10 cellular contexts compared by ENCODE assay signal in the genomic region with DNA sequence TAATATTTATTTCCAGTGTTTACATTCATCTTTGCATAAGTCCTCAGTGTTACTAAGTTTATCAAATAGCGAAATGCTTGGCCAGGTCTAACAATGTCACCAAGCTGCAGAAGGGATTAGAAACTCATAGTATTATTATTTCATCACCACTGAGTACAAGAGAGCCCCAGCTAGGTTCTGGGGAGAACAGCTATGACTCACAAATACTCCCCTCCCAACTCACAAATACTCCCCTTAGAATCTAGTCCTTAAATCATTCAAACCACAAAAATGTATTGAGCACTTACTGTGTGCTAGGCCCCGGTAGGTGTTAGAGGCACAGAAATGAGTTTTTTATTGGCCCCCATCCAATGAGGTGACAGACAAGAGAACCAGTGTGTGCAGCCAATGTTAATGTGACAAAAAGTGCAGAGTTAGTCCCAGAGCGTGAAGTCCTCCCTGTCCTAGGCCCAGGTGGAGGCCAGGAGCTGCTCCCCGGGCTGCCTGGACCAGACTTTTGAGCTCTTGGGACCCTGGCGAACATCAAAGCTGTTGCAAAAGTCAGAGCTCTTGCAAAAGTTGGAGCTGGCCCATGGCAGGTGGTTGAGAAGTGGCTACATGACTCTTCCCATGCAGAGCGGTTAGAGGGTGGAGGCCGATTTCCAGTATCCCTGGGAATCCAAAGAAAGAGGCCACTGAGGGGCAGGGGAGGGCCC. TPM values are rescaled to one million over a fixed set of nuclear protein-coding genes. Genes with fewer than 3 reads are reported as not detected.
DNase-seq lines count a peak whose midpoint lies in the region; ATAC-seq, FAIRE-seq and TF ChIP-seq lines count a peak whose summit lies in the region.
"Had no signal": no experiment of that assay in that cellular context is flagged by ENCODE, and none has a peak within 500 bp of the region (broad histone marks: within the 10 kb centered on the region; RNA-seq: fewer than 3 reads in every experiment).

No MANE protein-coding gene starts in this region.

- peak overlapping the region; percentile 22; the same call in 1 of the 2 replicates for H3K14ac ChIP-seq in IMR-90 (replicated peaks; ENCODE audit: low read depth, low read length)

- H3K4me2 ChIP-seq in IMR-90 (ENCODE audit: low read depth, low read length) (no peak overlapping the region), HepG2 (ENCODE audit: low read depth, low read length) (no peak overlapping the region)

- POLR2A ChIA-PET in HEK293 (lab: Yijun Ruan, JAX) (no interaction called here), IMR-90 (lab: Charles Lee; ENCODE audit: unreplicated experiment) (no interaction called here), HepG2 (lab: Yijun Ruan, JAX) (interaction anchor here (0.8 to 1.1 kb wide), 2 partner anchors 9 to 11 kb away, joined by 3 read pairs; no protein-coding TSS in a partner anchor)

- H3K36me3 ChIP-seq in HEK293 (ENCODE audit: control insufficient read depth in 2 of 2, insufficient read depth in 1 of 2, low read length in 2 of 2) (no peaks in the 10 kb centered on the region), IMR-90 (ENCODE audit: control insufficient read depth, insufficient read depth, low read length) (no peaks in the 10 kb centered on the region), HepG2 (replicated peaks in 1 of 2; ENCODE audit: control insufficient read depth in 1 of 2, insufficient read depth in 2 of 2, low read length in 2 of 2) (no peaks in the 10 kb centered on the region)

- H3K36me3 Mint-ChIP-seq in glutamatergic neuron (ENCODE audit: unreplicated experiment), result no peaks in the 10 kb centered on the region
- H3K36me3 Mint-ChIP-seq: mesothelial cell of epicardium had no signal

- peak overlapping the region; percentile 23; the same call in 1 of the 2 replicates for H2BK120ac ChIP-seq in IMR-90 (ENCODE audit: low read depth, low read length)

- no peak overlapping the region for H3K27ac Mint-ChIP-seq in glutamatergic neuron (ENCODE audit: unreplicated experiment)
- H3K27ac Mint-ChIP-seq: mesothelial cell of epicardium had no signal

- no peak overlapping the region for H2AK9ac ChIP-seq in IMR-90 (replicated peaks; ENCODE audit: low read depth, low read length, poor library complexity)

- no peak overlapping the region for H3K18ac ChIP-seq in IMR-90 (ENCODE audit: low read depth, low read length)

- no peak overlapping the region for H3K9ac ChIP-seq in IMR-90 (ENCODE audit: low read depth, low read length)
- H3K9ac ChIP-seq in HepG2 (ENCODE audit: insufficient read depth, low read depth, low read length), result no peak overlapping the region

- H3K4me1 ChIP-seq in HEK293 (ENCODE audit: control insufficient read depth, insufficient read depth, low read length) (no peaks in the 10 kb centered on the region), IMR-90 (ENCODE audit: control insufficient read depth, insufficient read depth, low read length) (peaks cover 29% of the 10 kb centered on the region), HepG2 (ENCODE audit: insufficient read depth, low read length) (peaks cover 27% of the 10 kb centered on the region)

- H3K79me2 ChIP-seq in HepG2 (ENCODE audit: insufficient read depth, low read length), result no peaks in the 10 kb centered on the region

- intact Hi-C loops in IMR-90 (cut with micrococcal nuclease), result no loop called here
- intact Hi-C loops in HepG2 (cut with micrococcal nuclease; ENCODE audit: unreplicated experiment), result no loop called here

- TF ChIP-seq RAD21 in IMR-90 (IDR thresholded peaks at IDR 0.05; ENCODE audit: low read length), result no peak
- no peak for TF ChIP-seq RAD21 in HepG2 (CRISPR knock-in tag; IDR thresholded peaks at IDR 0.05)

- in situ Hi-C loops in IMR-90 (cut with MboI; ENCODE audit: low sequenced_read_pairs), result loop anchor here (25.0 kb wide), 1 partner anchor 1004 kb away; no protein-coding TSS in a partner anchor
- in situ Hi-C loops in HepG2 (cut with HindIII; ENCODE audit: extremely low pct_ligation_motif_present, low pct_unique_long_range_greater_than_20kb), result no loop called here

- H3K27ac ChIP-seq in HEK293 (ENCODE audit: extremely low read depth, low read depth, low read length) (no peak overlapping the region), IMR-90 (ENCODE audit: insufficient read depth, low read length) (no peak overlapping the region), HepG2 (ENCODE audit: extremely low read length, insufficient read depth, low read length) (no peak overlapping the region)

- WGBS in IMR-90 (ENCODE audit: extremely low coverage in 2 of 2, insufficient read length in 1 of 2), 2 experiments, result 94% methylated on average over 3 of the region's 7 CpGs; no CpG with 5 or more reads in 1 of the 2 experiments
- 72% methylated on average over 7 of the region's 7 CpGs for WGBS in HepG2 (ENCODE audit: low lambda C conversion rate)

- no peak overlapping the region for H2BK5ac ChIP-seq in IMR-90 (ENCODE audit: low read depth, low read length, poor library complexity, severe bottlenecking)

- BruUV-seq in IMR-90 (replicated peaks; lab: Mats Ljungman, UMichigan) (no TSS peak), HepG2 (replicated peaks; lab: Mats Ljungman, UMichigan) (no TSS peak)

- H3K56ac ChIP-seq in IMR-90 (ENCODE audit: extremely low read depth, insufficient read depth, low read length), result no peak overlapping the region

- peaks cover 6% of the 10 kb centered on the region for H3K27me3 Mint-ChIP-seq in glutamatergic neuron (ENCODE audit: unreplicated experiment)

- no peak overlapping the region for H3K23ac ChIP-seq in IMR-90 (ENCODE audit: low read depth, low read length)

- H2BK15ac ChIP-seq in IMR-90 (ENCODE audit: low read depth, low read length), result no peak overlapping the region

- TF ChIP-seq CTCF in HEK293 (tag by site-specific recombination; IDR thresholded peaks at IDR 0.05), result no peak
- TF ChIP-seq CTCF in IMR-90 (conservative IDR thresholded peaks at IDR 0.05; ENCODE audit: low read depth, low read length), result no peak
- TF ChIP-seq CTCF in HepG2 (CRISPR knock-in tag; IDR thresholded peaks at IDR 0.05), result no peak
- no peak for TF ChIP-seq CTCF in glutamatergic neuron (IDR thresholded peaks at IDR 0.05; ENCODE audit: partially characterized antibody, unreplicated experiment)

- peak overlapping the region; percentile 63; the same call in 1 of the 2 replicates for H2AK5ac ChIP-seq in IMR-90 (ENCODE audit: low read depth, low read length)

- H2AFZ ChIP-seq in IMR-90 (replicated peaks; ENCODE audit: low read length, poor library complexity), result no peak overlapping the region
- H2AFZ ChIP-seq in HepG2 (ENCODE audit: low read length), result no peak overlapping the region

- peak overlapping the region; percentile 94 for H3K4ac ChIP-seq in IMR-90 (ENCODE audit: low read depth, low read length)

- dilution Hi-C loops in IMR-90 (cut with HindIII; ENCODE audit: low sequenced_read_pairs, unreplicated experiment), result no loop called here

- H4K20me1 ChIP-seq in IMR-90 (ENCODE audit: insufficient read depth, low read length) (no peaks in the 10 kb centered on the region), HepG2 (ENCODE audit: insufficient read depth, low read length) (no peaks in the 10 kb centered on the region)

- no peak overlapping the region for H4K5ac ChIP-seq in IMR-90 (ENCODE audit: low read depth, low read length)

- H4K8ac ChIP-seq in IMR-90 (ENCODE audit: low read depth in 2 of 2, low read length in 2 of 2), result no peak overlapping the region

- FAIRE-seq in HepG2 (lab: Jason Lieb, UNC), result no peak

- ATAC-seq in GM18505 (IDR thresholded peaks at IDR 0.05; ENCODE audit: unreplicated experiment), result peak; percentile 57
- ATAC-seq in IMR-90 (ENCODE audit: low read depth), result peak; percentile 52
- no peak for ATAC-seq in HepG2

- H2BK20ac ChIP-seq in IMR-90 (ENCODE audit: low read depth, low read length), result no peak overlapping the region; the same call in 1 of the 2 replicates

- H3K9me1 ChIP-seq in IMR-90 (ENCODE audit: insufficient read depth, low read length), result peaks cover 29% of the 10 kb centered on the region

- no peaks in the 10 kb centered on the region for H3K9me3 ChIP-seq in HEK293 (ENCODE audit: control insufficient read depth, insufficient read depth, low read depth, low read length)
- no peaks in the 10 kb centered on the region for H3K9me3 ChIP-seq in IMR-90 (ENCODE audit: control insufficient read depth, insufficient read depth, low read length)
- no peaks in the 10 kb centered on the region for H3K9me3 ChIP-seq in HepG2 (ENCODE audit: low read length)

- H3K4me3 Mint-ChIP-seq in glutamatergic neuron (ENCODE audit: unreplicated experiment), result no peak overlapping the region
- H3K4me3 Mint-ChIP-seq: mesothelial cell of epicardium had no signal

- peaks cover 0 to 49% of the 10 kb centered on the region in 2 experiments; a peak in 2 of 4 replicates for H3K79me1 ChIP-seq in IMR-90 (ENCODE audit: low read depth in 1 of 2, low read length in 2 of 2)

- CTCF ChIA-PET in HEK293 (lab: Yijun Ruan, JAX), result interaction anchor here (0.5 to 2.2 kb wide), 12 partner anchors 8 to 264 kb away, joined by 3 to 15 read pairs (median 4); no protein-coding TSS in a partner anchor
- CTCF ChIA-PET in IMR-90 (lab: Yijun Ruan, JAX), result interaction anchor here (0.9 to 1.5 kb wide), 3 partner anchors 8 to 19 kb away, joined by 3 to 6 read pairs (median 3); no protein-coding TSS in a partner anchor
- CTCF ChIA-PET in HepG2 (lab: Yijun Ruan, JAX; ENCODE audit: low intra/inter-chr PET ratio, low total read pairs), result no interaction called here

- H3K4me3 ChIP-seq in HEK293 (ENCODE audit: low read depth, low read length), result no peak overlapping the region
- H3K4me3 ChIP-seq in IMR-90 (ENCODE audit: insufficient read depth, low read depth, low read length), result no peak overlapping the region
- H3K4me3 ChIP-seq in HepG2 (replicated peaks in 1 of 3; ENCODE audit: insufficient read depth in 1 of 3, low read depth in 2 of 3, low read length in 3 of 3), result no peak overlapping the region

- H3K9me3 Mint-ChIP-seq in glutamatergic neuron (ENCODE audit: unreplicated experiment), result peaks cover 3% of the 10 kb centered on the region
- H3K9me3 Mint-ChIP-seq: mesothelial cell of epicardium had no signal

- H3K27me3 ChIP-seq in IMR-90 (ENCODE audit: control insufficient read depth, insufficient read depth, low read length) (no peaks in the 10 kb centered on the region), HepG2 (ENCODE audit: control insufficient read depth in 1 of 2, insufficient read depth in 2 of 2, low read length in 2 of 2) (no peaks in the 10 kb centered on the region)

- H3K4me1 Mint-ChIP-seq in glutamatergic neuron (ENCODE audit: low read depth, unreplicated experiment), result peaks cover 26% of the 10 kb centered on the region
- H3K4me1 Mint-ChIP-seq: mesothelial cell of epicardium had no signal

- no peak for TF ChIP-seq POLR2A in GM18505 (IDR thresholded peaks at IDR 0.05; ENCODE audit: borderline replicate concordance, extremely low read depth, insufficient read depth, insufficient read length)
- TF ChIP-seq POLR2A in IMR-90 (IDR thresholded peaks at IDR 0.05; ENCODE audit: low read depth, low read length), result no peak
- no peak for TF ChIP-seq POLR2A in HepG2 (IDR thresholded peaks at IDR 0.05; ENCODE audit: insufficient read depth in 1 of 2, low read depth in 2 of 2, low read length in 2 of 2)

- DNase-seq in IMR-90, result peak; percentile 67
- no peak for DNase-seq in HepG2 (ENCODE audit: low spot score)
- DNase-seq in glutamatergic neuron, result no peak
- no peak for DNase-seq in retina
- DNase-seq in activated gamma-delta T cell treated with Interleukin-2 at 50 U/mL for 16 hours, result no peak
- DNase-seq in T1000 (lab: John Stamatoyannopoulos, UW), result no peak
- DNase-seq: stimulated activated CD4-positive, alpha-beta T cell treated with anti-CD3 and anti-CD28 coated beads, Interleukin-1b, Interleukin-23, amount 100 ng/mL, for 48 hours had no signal

- peak overlapping the region; percentile 7; the same call in 1 of the 2 replicates for H4K91ac ChIP-seq in IMR-90 (ENCODE audit: insufficient read depth, low read depth, low read length)

- TF ChIP-seq EP300 in HepG2 (IDR thresholded peaks at IDR 0.05; ENCODE audit: low read depth in 2 of 2, low read length in 2 of 2) (no peak), HepG2 (CRISPR knock-in tag; IDR thresholded peaks at IDR 0.05; ENCODE audit: borderline replicate concordance) (no peak)

RNA-seq across cellular contexts. Expression of gene STEAP3, which starts 9.8 kb away (rescaled TPM):
- total RNA-seq in IMR-90 (2012; rRNA removed) (18.9 and 19.4 TPM in 2 replicates), HepG2 (2016; rRNA removed; fragmentation: Illumina TruSeq; extraction: Trizol) (12.8 and 21.1 TPM in 2 replicates), glutamatergic neuron (ENCODE audit: unreplicated experiment) (2.1 TPM)
- polyA plus RNA-seq in IMR-90 (2012; rRNA removed) (43.9 and 46.6 TPM in 2 replicates), HepG2 (2011; rRNA removed) (7.3 and 10.2 TPM in 2 replicates)
- 19.1 and 50.3 TPM in 2 replicates for polyA plus RNA-seq in IMR-90 (2012; cell fraction: cytosol; rRNA removed)
- 35.5 and 93.9 TPM in 2 replicates for polyA plus RNA-seq in IMR-90 (2012; cell fraction: nucleus; rRNA removed; ENCODE audit: low replicate concordance)
- total RNA-seq in HepG2 (2016; cell fraction: cytosol; rRNA removed; fragmentation: Illumina TruSeq; extraction: Trizol; ENCODE audit: low read depth), result 1.9 and 2.5 TPM in 2 replicates
- 12.1 and 21.6 TPM in 2 replicates for total RNA-seq in HepG2 (2016; cell fraction: insoluble cytoplasmic fraction; rRNA removed; fragmentation: Illumina TruSeq; extraction: Trizol)
- 8.0 and 8.1 TPM in 2 replicates for total RNA-seq in HepG2 (2016; cell fraction: membrane; rRNA removed; fragmentation: Illumina TruSeq; extraction: Trizol)
- total RNA-seq in HepG2 (2016; cell fraction: nucleus; rRNA removed; fragmentation: Illumina TruSeq; extraction: Trizol), result 23.7 and 29.0 TPM in 2 replicates
- polyA plus RNA-seq in HepG2 (2011; cell fraction: cytosol; rRNA removed), result 4.5 and 5.9 TPM in 2 replicates
- 20.0 and 20.1 TPM in 2 replicates for polyA plus RNA-seq in HepG2 (2011; cell fraction: nucleus; rRNA removed)
- 7.0 and 9.7 TPM in 2 replicates for polyA plus RNA-seq in HepG2 (2012)
- 2.3 TPM in 2 replicates for polyA plus RNA-seq in HepG2 (2016; cell fraction: cytosol; fragmentation: Illumina TruSeq; extraction: Trizol; ENCODE audit: low read depth)
- polyA plus RNA-seq in HepG2 (2016; cell fraction: insoluble cytoplasmic fraction; fragmentation: Illumina TruSeq; extraction: Trizol; ENCODE audit: low read depth), result 11.0 and 14.2 TPM in 2 replicates
- 4.7 and 6.6 TPM in 2 replicates for polyA plus RNA-seq in HepG2 (2016; cell fraction: membrane; fragmentation: Illumina TruSeq; extraction: Trizol; ENCODE audit: low read depth)
- polyA plus RNA-seq in HepG2 (2016; cell fraction: nucleus; fragmentation: Illumina TruSeq; extraction: Trizol; ENCODE audit: insufficient read depth, low read depth), result 46.6 and 48.2 TPM in 2 replicates
- polyA minus RNA-seq in HepG2 (2011; rRNA and poly(A)+ RNA removed; ENCODE audit: low replicate concordance), result 14.5 and 38.6 TPM in 2 replicates
- 10.7 and 11.0 TPM in 2 replicates for polyA minus RNA-seq in HepG2 (2011; cell fraction: cytosol; rRNA and poly(A)+ RNA removed)
- 5.8 and 7.5 TPM in 2 replicates for polyA minus RNA-seq in HepG2 (2011; cell fraction: nucleus; rRNA and poly(A)+ RNA removed)
